In genomic region chr16:10646581-10647263, GRCh38 we compare ENCODE assay signal across 1 cellular context.
TF ChIP-seq lines count a peak whose summit lies in the region.

No MANE protein-coding gene starts in this region.

TF ChIP-seq in HepG2, 621 proteins besides CTCF, POLR2A, EP300 and RAD21 (continued from another document and continues in another):
- TF ChIP-seq NR2F6 (IDR thresholded peaks at IDR 0.05) (no peak), NR2F6 (CRISPR knock-in tag; IDR thresholded peaks at IDR 0.05) (peak; percentile 19; the same call in 1 of the 2 replicates), NFE2L2 (IDR thresholded peaks at IDR 0.05; ENCODE audit: low read length) (no peak), HBP1 (CRISPR knock-in tag; IDR thresholded peaks at IDR 0.05; ENCODE audit: low read depth) (peak; percentile 41; the same call in 1 of the 2 replicates), YEATS2 (CRISPR knock-in tag; IDR thresholded peaks at IDR 0.05; ENCODE audit: borderline replicate concordance) (0 out of 2 replicates have a peak, but pooled peaks have one; percentile 12), PITX1 (CRISPR knock-in tag; IDR thresholded peaks at IDR 0.05) (peak; percentile 67; the same call in 1 of the 2 replicates), THAP11 (CRISPR knock-in tag; IDR thresholded peaks at IDR 0.05) (0 out of 2 replicates have a peak, but pooled peaks have one; percentile 13), CBX2 (IDR thresholded peaks at IDR 0.05; ENCODE audit: low read depth, low read length) (no peak), CBX2 (CRISPR knock-in tag; IDR thresholded peaks at IDR 0.05; ENCODE audit: low read depth) (no peak), SMARCC2 (IDR thresholded peaks at IDR 0.05) (0 out of 2 replicates have a peak, but pooled peaks have one; percentile 9), CBX1 (IDR thresholded peaks at IDR 0.05; ENCODE audit: low read depth) (peak; percentile 77), ZBTB7B (CRISPR knock-in tag; IDR thresholded peaks at IDR 0.05) (peak; percentile 83), ZSCAN25 (CRISPR knock-in tag; IDR thresholded peaks at IDR 0.05) (no peak), ZNF891 (CRISPR knock-in tag; IDR thresholded peaks at IDR 0.05) (peak; percentile 56; the same call in 1 of the 2 replicates), ZNF256 (CRISPR knock-in tag; conservative IDR thresholded peaks at IDR 0.05) (no peak), ZNF460 (CRISPR knock-in tag; IDR thresholded peaks at IDR 0.05; ENCODE audit: borderline replicate concordance) (no peak), ZMYM4 (CRISPR knock-in tag; IDR thresholded peaks at IDR 0.05) (peak; percentile 73), CC2D1A (CRISPR knock-in tag; IDR thresholded peaks at IDR 0.05) (no peak), HNF1A (IDR thresholded peaks at IDR 0.05; ENCODE audit: low read depth) (peak; percentile 88), HNF1A (CRISPR knock-in tag; IDR thresholded peaks at IDR 0.05; ENCODE audit: borderline replicate concordance) (peak; percentile 90), ZNF724P (CRISPR knock-in tag; IDR thresholded peaks at IDR 0.05; ENCODE audit: borderline replicate concordance) (peak; percentile 71; the same call in 1 of the 2 replicates), ZSCAN21 (CRISPR knock-in tag; IDR thresholded peaks at IDR 0.05; ENCODE audit: borderline replicate concordance) (0 out of 2 replicates have a peak, but pooled peaks have one; percentile 49), HDAC1 (CRISPR knock-in tag; IDR thresholded peaks at IDR 0.05) (peak; percentile 63), TEAD3 (CRISPR knock-in tag; optimal IDR thresholded peaks at IDR 0.05; ENCODE audit: borderline replicate concordance) (peak; percentile 61), SRSF9 (IDR thresholded peaks at IDR 0.05; ENCODE audit: borderline replicate concordance, insufficient read depth, low read depth, low read length, poor library complexity, severe bottlenecking) (no peak), RXRB (CRISPR knock-in tag; IDR thresholded peaks at IDR 0.05; ENCODE audit: borderline replicate concordance) (peak; percentile 67; the same call in 1 of the 2 replicates), CHD4 (IDR thresholded peaks at IDR 0.05; ENCODE audit: borderline replicate concordance, low read length) (peak; percentile 21; the same call in 1 of the 2 replicates), GATAD2A (CRISPR knock-in tag; IDR thresholded peaks at IDR 0.05) (peak; percentile 88), ATF2 (CRISPR knock-in tag; IDR thresholded peaks at IDR 0.05) (no peak), ZNF224 (CRISPR knock-in tag; IDR thresholded peaks at IDR 0.05) (no peak), ZNF362 (CRISPR knock-in tag; IDR thresholded peaks at IDR 0.05; ENCODE audit: borderline replicate concordance) (peak; percentile 79; the same call in 1 of the 2 replicates), ARID5B (CRISPR knock-in tag; IDR thresholded peaks at IDR 0.05) (peak; percentile 76), RCOR2 (CRISPR knock-in tag; IDR thresholded peaks at IDR 0.05) (peak; percentile 68; the same call in 1 of the 2 replicates), HMG20A (CRISPR knock-in tag; IDR thresholded peaks at IDR 0.05; ENCODE audit: borderline replicate concordance) (peak; percentile 60), HIVEP1 (CRISPR knock-in tag; IDR thresholded peaks at IDR 0.05) (0 out of 2 replicates have a peak, but pooled peaks have one; percentile 38), PLRG1 (conservative IDR thresholded peaks at IDR 0.05) (no peak), NPAS2 (CRISPR knock-in tag; IDR thresholded peaks at IDR 0.05; ENCODE audit: borderline replicate concordance) (no peak), HNRNPL (IDR thresholded peaks at IDR 0.05; ENCODE audit: low read depth, low read length) (peak; percentile 88), ZNF609 (CRISPR knock-in tag; IDR thresholded peaks at IDR 0.05; ENCODE audit: borderline replicate concordance) (0 out of 2 replicates have a peak, but pooled peaks have one; percentile 9), ZBTB38 (CRISPR knock-in tag; IDR thresholded peaks at IDR 0.05) (peak; percentile 74; the same call in 1 of the 2 replicates), ZNF331 (CRISPR knock-in tag; IDR thresholded peaks at IDR 0.05) (0 out of 2 replicates have a peak, but pooled peaks have one; percentile 16), ZBTB10 (CRISPR knock-in tag; IDR thresholded peaks at IDR 0.05; ENCODE audit: borderline replicate concordance) (no peak), ZNF781 (CRISPR knock-in tag; IDR thresholded peaks at IDR 0.05; ENCODE audit: borderline replicate concordance, not compliant biosample characterization) (peak; percentile 54), SIX4 (CRISPR knock-in tag; IDR thresholded peaks at IDR 0.05) (no peak), SALL1 (CRISPR knock-in tag; IDR thresholded peaks at IDR 0.05) (peak; percentile 76)
